In the genomic region with DNA sequence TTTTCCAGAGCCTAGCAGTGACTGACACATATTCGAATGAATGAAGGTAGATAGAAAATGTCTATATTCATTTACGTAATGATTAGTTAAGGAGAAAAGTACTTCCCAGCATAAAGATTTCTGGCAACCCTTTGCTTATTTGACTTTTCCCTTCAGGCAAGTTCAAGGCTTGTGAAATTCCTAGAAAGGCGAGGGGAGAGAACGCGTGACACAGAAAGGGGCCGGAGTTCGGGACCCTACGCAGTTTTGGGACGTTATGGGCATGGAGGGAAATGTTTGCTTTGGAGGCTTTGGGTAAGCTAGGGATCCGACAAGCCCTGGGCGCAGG, we compare ENCODE assay signal across 7 cellular contexts. TPM values are rescaled to one million over a fixed set of nuclear protein-coding genes. Genes with fewer than 3 reads are reported as not detected.
DNase-seq lines count a peak whose midpoint lies in the region; ATAC-seq and TF ChIP-seq lines count a peak whose summit lies in the region.

No MANE protein-coding gene starts in this region.

- no peaks in the 10 kb centered on the region for H3K36me3 Mint-ChIP-seq in activated naive CD8-positive, alpha-beta T cell
- H3K36me3 Mint-ChIP-seq in stimulated activated memory B cell treated with anti-CD40 and anti-IgM and Interleukin-4, amounts not matched to agents 10 μg/mL and 1 μg/mL and 100 μg/mL, for 72 hours, result no peaks in the 10 kb centered on the region

- DNase-seq in HL-60 (ENCODE audit: low read depth in 1 of 2, low spot score in 1 of 2) (no peak), occipital lobe (lab: John Stamatoyannopoulos, UW) (no peak), GDM1 (lab: John Stamatoyannopoulos, UW) (no peak)
- DNase-seq in central memory CD4-positive, alpha-beta T cell, result no peak

- TF ChIP-seq CTCF in HL-60 (IDR thresholded peaks at IDR 0.05; ENCODE audit: insufficient read depth, low read length), result no peak

- H3K9me3 Mint-ChIP-seq in activated naive CD8-positive, alpha-beta T cell (ENCODE audit: low read depth), result no peaks in the 10 kb centered on the region
- H3K9me3 Mint-ChIP-seq in stimulated activated memory B cell treated with anti-CD40 and anti-IgM and Interleukin-4, amounts not matched to agents 10 μg/mL and 1 μg/mL and 100 μg/mL, for 72 hours, result no peaks in the 10 kb centered on the region

- H3K27me3 ChIP-seq in HL-60 (ENCODE audit: insufficient read depth, poor library complexity, severe bottlenecking), result no peaks in the 10 kb centered on the region
- peaks cover 7% of the 10 kb centered on the region for H3K27me3 ChIP-seq in iPS-15b (ENCODE audit: control insufficient read depth, insufficient read depth, low read length)

- no peaks in the 10 kb centered on the region for H3K27me3 Mint-ChIP-seq in activated naive CD8-positive, alpha-beta T cell
- H3K27me3 Mint-ChIP-seq in stimulated activated memory B cell treated with anti-CD40 and anti-IgM and Interleukin-4, amounts not matched to agents 10 μg/mL and 1 μg/mL and 100 μg/mL, for 72 hours, result no peaks in the 10 kb centered on the region

- peak overlapping the region; percentile 83 for H3K4me3 Mint-ChIP-seq in activated naive CD8-positive, alpha-beta T cell
- peak overlapping the region; percentile 76 for H3K4me3 Mint-ChIP-seq in stimulated activated memory B cell treated with anti-CD40 and anti-IgM and Interleukin-4, amounts not matched to agents 10 μg/mL and 1 μg/mL and 100 μg/mL, for 72 hours

- ATAC-seq in stimulated activated memory B cell treated with anti-CD40 and anti-IgM and Interleukin-4, amounts not matched to agents 10 μg/mL and 1 μg/mL and 100 μg/mL, for 72 hours, result no peak

- H3K36me3 ChIP-seq in iPS-15b (ENCODE audit: control insufficient read depth, insufficient read depth, low read length), result no peaks in the 10 kb centered on the region

- H3K4me1 Mint-ChIP-seq in activated naive CD8-positive, alpha-beta T cell (ENCODE audit: low read depth), result peaks cover 27% of the 10 kb centered on the region
- H3K4me1 Mint-ChIP-seq in stimulated activated memory B cell treated with anti-CD40 and anti-IgM and Interleukin-4, amounts not matched to agents 10 μg/mL and 1 μg/mL and 100 μg/mL, for 72 hours, result peaks cover 29% of the 10 kb centered on the region

- H3K27ac ChIP-seq in HL-60 (replicated peaks), result peak overlapping the region; percentile 55

- no peaks in the 10 kb centered on the region for H3K4me1 ChIP-seq in iPS-15b (ENCODE audit: control insufficient read depth, insufficient read depth, low read length)

- H3K4me3 ChIP-seq in HL-60 (replicated peaks; ENCODE audit: insufficient read depth, low read length) (peak overlapping the region; percentile 50), iPS-15b (ENCODE audit: low read depth, low read length) (peak overlapping the region; percentile 71)

- H3K9ac ChIP-seq in iPS-15b (ENCODE audit: low read depth, low read length), result peak overlapping the region; percentile 74

- no peaks in the 10 kb centered on the region for H3K9me3 ChIP-seq in iPS-15b (ENCODE audit: control insufficient read depth, insufficient read depth, low read length)

- peak overlapping the region; percentile 46 for H3K27ac Mint-ChIP-seq in activated naive CD8-positive, alpha-beta T cell
- H3K27ac Mint-ChIP-seq in stimulated activated memory B cell treated with anti-CD40 and anti-IgM and Interleukin-4, amounts not matched to agents 10 μg/mL and 1 μg/mL and 100 μg/mL, for 72 hours, result peak overlapping the region; percentile 42

RNA-seq across cellular contexts. Expression of a gene that starts 0.5 kb away (rescaled TPM):
- 126 TPM for total RNA-seq in occipital lobe
